8 cellular contexts compared by ENCODE assay signal in genomic region chr1:109667452-109668122, GRCh38. TPM values are rescaled to one million over a fixed set of nuclear protein-coding genes. Genes with fewer than 3 reads are reported as not detected.
DNase-seq lines count a peak whose midpoint lies in the region; ATAC-seq and TF ChIP-seq lines count a peak whose summit lies in the region.

TSS of gene GSTM2 (plus strand) at chr1:109668057. CDS start at chr1:109668116, 59 bp downstream.

- peaks cover 8 to 21% (median 15%) of the 10 kb centered on the region in 4 donors for H3K4me1 Mint-ChIP-seq in CD4-positive, alpha-beta memory T cell

- no peaks in the 10 kb centered on the region for H3K27me3 Mint-ChIP-seq in CD4-positive, alpha-beta memory T cell

- H3K9me3 ChIP-seq in CD4-positive, alpha-beta memory T cell (ENCODE audit: control insufficient read depth in 1 of 2, low read length in 2 of 2) = no peaks in the 10 kb centered on the region
- H3K9me3 ChIP-seq in iPS DF 6.9 (ENCODE audit: control insufficient read depth, insufficient read depth, low read length) (no peaks in the 10 kb centered on the region), sigmoid colon (no peaks in the 10 kb centered on the region)

- TF ChIP-seq CTCF in astrocyte of the cerebellum (IDR thresholded peaks at IDR 0.05; ENCODE audit: low read depth, low read length, missing control alignments) = no peak
- no peak for TF ChIP-seq CTCF in sigmoid colon (IDR thresholded peaks at IDR 0.05)

- in situ Hi-C loops in astrocyte of the cerebellum (cut with HindIII; ENCODE audit: low sequenced_read_pairs) = no loop called here

- no peak within 1 kb of the TSS for H3K27ac ChIP-seq in CD4-positive, alpha-beta memory T cell (ENCODE audit: low read depth, low read length)
- H3K27ac ChIP-seq in iPS DF 6.9 (ENCODE audit: low read length) (no peak within 1 kb of the TSS), sigmoid colon (peak within 1 kb of the TSS; percentile 48 to 78 (median 70))

- intact Hi-C loops in CD4-positive, alpha-beta memory T cell (cut with micrococcal nuclease) = no loop called here
- intact Hi-C loops in sigmoid colon (cut with DNase I) = loop anchor here (5.0 kb wide), 2 partner anchors 60 to 75 kb away; partner anchors contain the start of gene GSTM3

- H3K27me3 ChIP-seq in CD4-positive, alpha-beta memory T cell (ENCODE audit: insufficient read depth, low read length) = no peaks in the 10 kb centered on the region
- H3K27me3 ChIP-seq in iPS DF 6.9 (ENCODE audit: control insufficient read depth, insufficient read depth, low read length) = no peaks in the 10 kb centered on the region
- no peaks in the 10 kb centered on the region for H3K27me3 ChIP-seq in sigmoid colon

- H3K9me3 Mint-ChIP-seq in CD4-positive, alpha-beta memory T cell = peaks cover 0 to 2% (median 0%) of the 10 kb centered on the region in 8 donors

- peak within 1 kb of the TSS in 5 of 7 donors; percentile 4 to 74 (median 41) for H3K27ac Mint-ChIP-seq in CD4-positive, alpha-beta memory T cell

- H3K4me3 Mint-ChIP-seq in CD4-positive, alpha-beta memory T cell = peak within 1 kb of the TSS; percentile 70 to 88 (median 80)

- CTCF ChIA-PET in CD4-positive, alpha-beta memory T cell (lab: Charles Lee; ENCODE audit: partially characterized antibody) = interaction anchor here (0.6 to 4.0 kb wide), 4 partner anchors 12 to 362 kb away, joined by 3 to 17 read pairs (median 4); no protein-coding TSS in a partner anchor

- TF ChIP-seq EP300 in sigmoid colon (IDR thresholded peaks at IDR 0.05) = no peak

- peak within 1 kb of the TSS in 1 of 2 donors; percentile 30 for H3K4me3 ChIP-seq in CD4-positive, alpha-beta memory T cell (ENCODE audit: low read length in 2 of 2)
- H3K4me3 ChIP-seq in astrocyte of the cerebellum (ENCODE audit: low read depth, low read length) (peak within 1 kb of the TSS; percentile 47), iPS DF 6.9 (ENCODE audit: low read length) (peak within 1 kb of the TSS; percentile 28; the same call in 1 of the 2 replicates), sigmoid colon (peak within 1 kb of the TSS; percentile 55 to 66 (median 62))

- H3K36me3 ChIP-seq in CD4-positive, alpha-beta memory T cell (ENCODE audit: insufficient read depth, low read length) = no peaks in the 10 kb centered on the region
- H3K36me3 ChIP-seq in iPS DF 6.9 (ENCODE audit: control insufficient read depth, insufficient read depth, low read length) = no peaks in the 10 kb centered on the region
- H3K36me3 ChIP-seq in sigmoid colon = peaks cover 0 to 15% (median 5%) of the 10 kb centered on the region in 4 donors

- no CpG with 5 or more reads among the region's 22 CpGs for WGBS in iPS DF 6.9 (ENCODE audit: insufficient coverage, insufficient read length)
- WGBS in sigmoid colon, 2 donors = 12 to 13% methylated on average over 22 of the region's 22 CpGs

- H3K4me1 ChIP-seq in CD4-positive, alpha-beta memory T cell (ENCODE audit: insufficient read depth, low read length) = peaks cover 6% of the 10 kb centered on the region
- H3K4me1 ChIP-seq in iPS DF 6.9 (ENCODE audit: control insufficient read depth, insufficient read depth, low read length) (peaks cover 2% of the 10 kb centered on the region; the same call in 1 of the 2 replicates), sigmoid colon (peaks cover 0 to 19% (median 9%) of the 10 kb centered on the region in 4 donors)

- DNase-seq in CD4-positive, alpha-beta memory T cell = peak; percentile 64 to 79 (median 67)
- DNase-seq in Kasumi-1 (lab: John Stamatoyannopoulos, UW) (peak; percentile 62 to 65), T1000 (lab: John Stamatoyannopoulos, UW) (peak; percentile 73), astrocyte of the cerebellum (ENCODE audit: low read depth) (peak; percentile 53), iPS DF 6.9 (ENCODE audit: low read depth, low spot score) (peak; percentile 68), sigmoid colon (peak; percentile 97), SW480 (ENCODE audit: low spot score) (no peak)

- POLR2A ChIA-PET in CD4-positive, alpha-beta memory T cell (lab: Charles Lee; ENCODE audit: partially characterized antibody) = interaction anchor here (1.4 kb wide), 2 partner anchors 9 to 15 kb away, joined by 3 read pairs; no protein-coding TSS in a partner anchor

- TF ChIP-seq POLR2A in sigmoid colon (IDR thresholded peaks at IDR 0.05) = no peak

- H3K36me3 Mint-ChIP-seq in CD4-positive, alpha-beta memory T cell = no peaks in the 10 kb centered on the region

- peak; percentile 88 for ATAC-seq in GM21423 (IDR thresholded peaks at IDR 0.05; ENCODE audit: unreplicated experiment)

RNA-seq across cellular contexts. Expression of gene GSTM2, which starts in this region (rescaled TPM):
- total RNA-seq in CD4-positive, alpha-beta memory T cell = 10 to 100 TPM; 30.9 to 31.4 TPM
- polyA plus RNA-seq in CD4-positive, alpha-beta memory T cell = 10 to 100 TPM; 11.8 to 14.0 TPM
- 100 to 1,000 TPM in 1 of 4 donors, 10 to 100 TPM in 3; 42.5 to 139 (median 60.5) TPM for total RNA-seq in sigmoid colon
- polyA plus RNA-seq in sigmoid colon = 10 to 100 TPM in 2 of 3 donors, 1 to 10 TPM in 1; 4.9 to 22.3 (median 12.6) TPM

Comparison
In these comparisons a context has a peak if more than half of its experiments do, and no peak if none do; other contexts are left out.
1. H3K27ac ChIP-seq: peak in sigmoid colon (4 of 4); none in CD4-positive, alpha-beta memory T cell (single experiment) and iPS DF 6.9 (single experiment).